In genomic region chr6:46989384-46989783, GRCh38 we compare ENCODE assay signal across 19 cellular contexts. TPM values are rescaled to one million over a fixed set of nuclear protein-coding genes. Genes with fewer than 3 reads are reported as not detected.
A peak's percentile ranks its signal among the peaks of the same experiment; 100 is the strongest.
DNase-seq lines count a peak whose midpoint lies in the region; ATAC-seq and TF ChIP-seq lines count a peak whose summit lies in the region.
"Had no signal": no experiment of that assay in that cellular context is flagged by ENCODE, and none has a peak within 500 bp of the region (broad histone marks: within the 10 kb centered on the region; RNA-seq: fewer than 3 reads in every experiment).

No MANE protein-coding gene starts in this region.

- no peaks in the 10 kb centered on the region for H3K36me3 ChIP-seq in HEK293 (ENCODE audit: control insufficient read depth in 2 of 2, insufficient read depth in 1 of 2, low read length in 2 of 2)
- H3K36me3 ChIP-seq in adrenal gland (replicated peaks in 1 of 2), result no peaks in the 10 kb centered on the region
- no peaks in the 10 kb centered on the region for H3K36me3 ChIP-seq in right lobe of liver
- no peaks in the 10 kb centered on the region for H3K36me3 ChIP-seq in testis (ENCODE audit: low read depth, missing control alignments)
- H3K36me3 ChIP-seq: BE2C, neutrophil, Peyer's patch had no signal

- TF ChIP-seq POLR2A in adrenal gland (IDR thresholded peaks at IDR 0.05) (no peak), right lobe of liver (IDR thresholded peaks at IDR 0.05) (no peak), testis (IDR thresholded peaks at IDR 0.05) (no peak), lower leg skin (IDR thresholded peaks at IDR 0.05) (no peak)

- no peaks in the 10 kb centered on the region for H3K27me3 ChIP-seq in adrenal gland
- no peaks in the 10 kb centered on the region for H3K27me3 ChIP-seq in right lobe of liver
- H3K27me3 ChIP-seq in testis, result no peaks in the 10 kb centered on the region
- H3K27me3 ChIP-seq: neutrophil, Peyer's patch had no signal

- H3K4me3 ChIP-seq in HEK293 (ENCODE audit: low read depth, low read length) (no peak overlapping the region), adrenal gland (no peak overlapping the region), right lobe of liver (no peak overlapping the region), testis (no peak overlapping the region), lower leg skin (ENCODE audit: low read depth, poor library complexity, severe bottlenecking) (no peak overlapping the region)
- H3K4me3 ChIP-seq: Peyer's patch had no signal

- H3K9me3 ChIP-seq in HEK293 (ENCODE audit: control insufficient read depth, insufficient read depth, low read depth, low read length), result no peaks in the 10 kb centered on the region
- no peaks in the 10 kb centered on the region for H3K9me3 ChIP-seq in adrenal gland (replicated peaks in 1 of 3)
- H3K9me3 ChIP-seq in right lobe of liver, result no peaks in the 10 kb centered on the region
- no peaks in the 10 kb centered on the region for H3K9me3 ChIP-seq in testis
- H3K9me3 ChIP-seq: BE2C, neutrophil, Peyer's patch had no signal

- POLR2A ChIA-PET in HEK293 (lab: Yijun Ruan, JAX), result no interaction called here

- intact Hi-C loops in adrenal gland (cut with DNase I) (loop anchor here in 1 of 2 donors (5.0 kb wide), 1 partner anchor 142 kb away; no protein-coding TSS in a partner anchor), right lobe of liver (cut with DNase I) (loop anchor here in 1 of 2 donors (10.0 kb wide), 1 partner anchor 135 kb away; no protein-coding TSS in a partner anchor), testis (cut with DNase I; ENCODE audit: low total_unique reads) (no loop called here), lower leg skin (cut with DNase I; ENCODE audit: low total_unique reads) (no loop called here)

- H3K4me1 ChIP-seq in HEK293 (ENCODE audit: control insufficient read depth, insufficient read depth, low read length) (peaks cover 7% of the 10 kb centered on the region), adrenal gland (replicated peaks in 1 of 2) (peaks cover 9 to 17% of the 10 kb centered on the region in 2 donors), right lobe of liver (peaks cover 0 to 18% (median 7%) of the 10 kb centered on the region in 4 donors), testis (peaks cover 21% of the 10 kb centered on the region)
- H3K4me1 ChIP-seq: BE2C had no signal

- CTCF ChIA-PET in HEK293 (lab: Yijun Ruan, JAX), result interaction anchor here (0.7 to 8.1 kb wide), 14 partner anchors 8 to 769 kb away, joined by 3 to 108 read pairs (median 6); no protein-coding TSS in a partner anchor

- peak; percentile 76 to 93 (median 88) for ATAC-seq in right lobe of liver
- ATAC-seq: activated T-cell treated with anti-CD3 and anti-CD28 coated beads, Interleukin-2, amount 50 U/mL, for 4 hours had no signal

- 13 to 27% (median 20%) methylated on average over 3 of the region's 3 CpGs for WGBS in adrenal gland, 4 donors
- 28% methylated on average over 3 of the region's 3 CpGs for WGBS in right lobe of liver (ENCODE audit: insufficient coverage, low coverage, low lambda C conversion rate, missing lambda C conversion rate)
- 44 to 51% methylated on average over 3 of the region's 3 CpGs for WGBS in testis, 2 donors
- WGBS in lower leg skin, 2 donors, result 23 to 25% methylated on average over 3 of the region's 3 CpGs

- DNase-seq in adrenal gland (peak; percentile 22 to 62 (median 29)), right lobe of liver (peak in 2 of 3 donors; percentile 36 to 63), testis (peak; percentile 41), SHP77 treated with DMSO at 0.1 percent for 48 hours (lab: John Stamatoyannopoulos, UW) (no peak), lower leg skin (ENCODE audit: low spot score in 2 of 2) (no peak), kidney glomerular epithelial cell (lab: John Stamatoyannopoulos, UW) (no peak)
- DNase-seq: activated CD4-positive, alpha-beta T cell treated with anti-CD3 and anti-CD28 coated beads, Interleukin-2, amount 50 U/mL, for 48 hours; activated naive CD8-positive, alpha-beta T cell treated with anti-CD3 and anti-CD28 coated beads for 36 hours; activated T-cell treated with anti-CD3 and anti-CD28 coated beads, Interleukin-2, amount 50 U/mL, for 4 hours; BE2C; endodermal cell; MM.1S; NCI-H774; stimulated activated CD4-positive, alpha-beta T cell treated with anti-CD3 and anti-CD28 coated beads, Interleukin-4, amount 100 ng/mL, for 1 hour; stimulated activated CD8-positive, alpha-beta memory T cell treated with anti-CD3 and anti-CD28 coated beads, Interleukin-4, amount 100 ng/mL, for 48 hours had no signal

- no peak overlapping the region for H3K27ac ChIP-seq in HEK293 (ENCODE audit: extremely low read depth, low read depth, low read length)
- peak overlapping the region in 1 of 5 donors; percentile 13 for H3K27ac ChIP-seq in adrenal gland
- H3K27ac ChIP-seq in right lobe of liver, result no peak overlapping the region
- peak overlapping the region; percentile 9 to 57 for H3K27ac ChIP-seq in testis
- H3K27ac ChIP-seq: neutrophil had no signal

- TF ChIP-seq CTCF in HEK293 (tag by site-specific recombination; IDR thresholded peaks at IDR 0.05) (no peak), adrenal gland (IDR thresholded peaks at IDR 0.05) (no peak), right lobe of liver (IDR thresholded peaks at IDR 0.05) (no peak), testis (IDR thresholded peaks at IDR 0.05) (no peak), lower leg skin (IDR thresholded peaks at IDR 0.05) (no peak)

TF ChIP-seq in HEK293, 187 proteins besides CTCF, POLR2A, EP300 and RAD21:
- TF ChIP-seq PRDM10 (tag by site-specific recombination; IDR thresholded peaks at IDR 0.05), result peak; percentile 26; the same call in 1 of the 2 replicates
- no peak for TF ChIP-seq ZNF501 (tag by site-specific recombination; IDR thresholded peaks at IDR 0.05)

RNA-seq across cellular contexts. Expression of gene ADGRF1, which starts 52.7 kb away (rescaled TPM):
- total RNA-seq in adrenal gland, result under 1 TPM in 2 of 8 donors, not detected in 6; 0.19 to 0.25 TPM
- polyA plus RNA-seq in adrenal gland, result under 1 TPM in 2 of 3 donors, not detected in 1; under 0.01 to 0.24 TPM
- total RNA-seq in right lobe of liver, result not detected
- 1 to 10 TPM; 2.4 to 5.4 TPM for total RNA-seq in testis
- polyA plus RNA-seq in testis (ENCODE audit: insufficient read depth, low read depth, low replicate concordance), result 2.4 TPM
- 1 to 10 TPM in 1 of 4 donors, under 1 TPM in 2, not detected in 1; 0.13 to 1.0 (median 0.17) TPM for total RNA-seq in lower leg skin
- total RNA-seq: activated naive CD8-positive, alpha-beta T cell treated with anti-CD3 and anti-CD28 coated beads for 36 hours; endodermal cell; temporal lobe had no signal

Comparison
In these comparisons a context has a peak if more than half of its experiments do, and no peak if none do; other contexts are left out.
1. H3K27ac ChIP-seq: peak in testis (2 of 2); none in HEK293 (single experiment) and right lobe of liver (0 of 3).
2. DNase-seq: peak in adrenal gland (7 of 7), right lobe of liver (2 of 3) and testis (single experiment); none in SHP77 treated with DMSO at 0.1 percent for 48 hours (single experiment), lower leg skin (0 of 2) and kidney glomerular epithelial cell (single experiment).